In the genomic region with DNA sequence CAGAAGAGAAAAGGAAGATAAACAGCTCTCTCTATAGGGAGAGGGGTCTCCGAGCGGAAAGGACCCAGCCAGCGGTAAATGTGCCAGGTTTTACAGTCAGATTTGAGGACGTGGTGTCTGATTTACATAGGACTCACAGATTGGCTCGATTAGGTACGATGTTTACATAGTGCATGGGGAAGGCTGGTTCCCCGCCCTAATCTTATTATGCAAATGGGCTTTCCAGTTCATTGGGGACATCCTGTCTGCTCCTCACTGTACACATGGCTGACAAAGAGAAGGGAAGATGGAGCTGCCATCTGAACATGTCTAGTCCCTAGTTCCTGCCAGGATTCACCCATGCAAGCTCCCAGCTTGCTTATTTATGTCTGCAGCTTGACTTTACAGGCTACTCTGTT, we compare ENCODE assay signal across 16 cellular contexts.
DNase-seq lines count a peak whose midpoint lies in the region; ATAC-seq and TF ChIP-seq lines count a peak whose summit lies in the region.
"Had no signal": no experiment of that assay in that cellular context is flagged by ENCODE, and none has a peak within 500 bp of the region (broad histone marks: within the 10 kb centered on the region; RNA-seq: fewer than 3 reads in every experiment).

No MANE protein-coding gene starts in this region.

- TF ChIP-seq POLR2A in esophagus muscularis mucosa (IDR thresholded peaks at IDR 0.05; ENCODE audit: low read depth) (no peak), thyroid gland (IDR thresholded peaks at IDR 0.05) (no peak)

- no peak for TF ChIP-seq EP300 in esophagus muscularis mucosa (IDR thresholded peaks at IDR 0.05)

- no peak for TF ChIP-seq CTCF in esophagus muscularis mucosa (IDR thresholded peaks at IDR 0.05)
- TF ChIP-seq CTCF in thyroid gland (IDR thresholded peaks at IDR 0.05): no peak

- WGBS in esophagus muscularis mucosa: 77% methylated on average over 7 of the region's 7 CpGs
- WGBS in thyroid gland, 2 donors: 72 to 81% methylated on average over 7 of the region's 7 CpGs

- no peak for ATAC-seq in HG03460 (IDR thresholded peaks at IDR 0.05; ENCODE audit: unreplicated experiment)
- ATAC-seq: stimulated activated naive B cell treated with anti-CD40 and anti-IgM and Interleukin-4, amounts not matched to agents 10 μg/mL and 1 μg/mL and 100 μg/mL, for 72 hours had no signal

- H3K36me3 ChIP-seq in esophagus muscularis mucosa (no peaks in the 10 kb centered on the region), thyroid gland (no peaks in the 10 kb centered on the region)
- H3K36me3 ChIP-seq: tibial nerve had no signal

- H3K4me3 ChIP-seq in esophagus muscularis mucosa (no peak overlapping the region), thyroid gland (replicated peaks in 1 of 3) (no peak overlapping the region)
- H3K4me3 ChIP-seq: tibial nerve had no signal

- DNase-seq in ELF-1 (ENCODE audit: low read depth, low spot score) (peak; percentile 20), NCI-H146 treated with DMSO at 0.1 percent for 48 hours (lab: John Stamatoyannopoulos, UW; ENCODE audit: unreplicated experiment) (peak; percentile 87), NCI-H748 (lab: John Stamatoyannopoulos, UW; ENCODE audit: unreplicated experiment) (peak; percentile 98), esophagus muscularis mucosa (ENCODE audit: extremely low spot score) (peak; percentile 55), GM19240 (ENCODE audit: insufficient read length, low spot score) (no peak), thyroid gland (no peak), T-helper 1 cell (no peak)
- DNase-seq: activated gamma-delta T cell; amygdala; DMS 273 treated with DMSO at 0.1 percent for 48 hours; hypothalamus; NCI-H1694 treated with DMSO at 0.1 percent for 48 hours; stimulated activated naive B cell treated with anti-CD40 and anti-IgM and Interleukin-4, amounts not matched to agents 10 μg/mL and 1 μg/mL and 100 μg/mL, for 72 hours had no signal

- H3K9me3 ChIP-seq in esophagus muscularis mucosa (no peaks in the 10 kb centered on the region), thyroid gland (no peaks in the 10 kb centered on the region)
- H3K9me3 ChIP-seq: tibial nerve had no signal

- H3K27me3 ChIP-seq in esophagus muscularis mucosa (no peaks in the 10 kb centered on the region), thyroid gland (no peaks in the 10 kb centered on the region)
- H3K27me3 ChIP-seq: tibial nerve had no signal

- H3K27ac ChIP-seq in esophagus muscularis mucosa (replicated peaks in 1 of 4) (no peak overlapping the region), thyroid gland (no peak overlapping the region)
- H3K27ac ChIP-seq: HL-60, tibial nerve had no signal

- intact Hi-C loops in esophagus muscularis mucosa (cut with DNase I): no loop called here
- intact Hi-C loops in thyroid gland (cut with DNase I): no loop called here

- H3K4me1 ChIP-seq in esophagus muscularis mucosa: peaks cover 0 to 7% (median 6%) of the 10 kb centered on the region in 4 donors
- peaks cover 6 to 13% of the 10 kb centered on the region in 2 donors for H3K4me1 ChIP-seq in thyroid gland

Comparison
In these comparisons a context has a peak if more than half of its experiments do, and no peak if none do; other contexts are left out.
1. DNase-seq: peak in ELF-1 (single experiment), NCI-H146 treated with DMSO at 0.1 percent for 48 hours (single experiment), NCI-H748 (single experiment) and esophagus muscularis mucosa (single experiment); none in GM19240 (single experiment), thyroid gland (0 of 2) and T-helper 1 cell (0 of 5).